Comparison of ENCODE assay signal across 29 cellular contexts in the genomic region with DNA sequence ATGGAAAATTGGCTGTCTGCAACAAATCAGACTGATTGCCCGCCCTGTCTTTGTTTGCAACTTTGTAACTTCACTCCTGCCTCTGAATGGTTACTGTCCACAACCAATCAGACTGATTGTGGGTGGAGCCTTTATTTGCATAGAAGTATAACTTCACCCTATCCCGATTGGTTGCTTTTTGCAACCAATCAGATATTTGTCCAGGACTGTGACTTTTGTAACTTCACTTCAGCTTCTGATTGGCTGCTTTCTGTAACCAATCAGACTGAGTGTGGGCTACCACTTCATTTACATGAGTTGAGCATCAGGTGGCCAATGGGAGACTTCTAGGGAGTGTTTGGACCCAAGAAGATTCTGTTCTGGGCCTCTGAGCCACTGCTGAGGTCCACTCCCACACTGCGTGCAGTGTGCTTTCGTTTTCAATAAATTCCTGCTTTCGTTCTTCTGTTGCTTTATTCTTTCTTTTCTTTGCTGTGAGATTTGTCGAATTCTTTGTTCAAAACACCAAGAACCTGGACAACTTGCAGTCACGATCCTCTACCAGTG.
DNase-seq lines count a peak whose midpoint lies in the region; FAIRE-seq and TF ChIP-seq lines count a peak whose summit lies in the region.
"Had no signal": no experiment of that assay in that cellular context is flagged by ENCODE, and none has a peak within 500 bp of the region (broad histone marks: within the 10 kb centered on the region; RNA-seq: fewer than 3 reads in every experiment).

No MANE protein-coding gene starts in this region.

- no peak overlapping the region for H3K4ac ChIP-seq in neuronal stem cell (ENCODE audit: low read length)

- no CpG with 5 or more reads among the region's 7 CpGs for WGBS in neuronal stem cell (ENCODE audit: extremely low coverage in 2 of 2, insufficient read length in 2 of 2, insufficient replicate concordance in 1 of 2), 2 donors

- H4K91ac ChIP-seq in neuronal stem cell (ENCODE audit: low read depth, low read length, poor library complexity): no peak overlapping the region

- no peak overlapping the region for H4K8ac ChIP-seq in neuronal stem cell (ENCODE audit: low read depth, low read length)

- TF ChIP-seq CTCF in endothelial cell (IDR thresholded peaks at IDR 0.05; ENCODE audit: unreplicated experiment): no peak

- no peak overlapping the region for H3K4me3 ChIP-seq in neuronal stem cell (ENCODE audit: low read length in 2 of 2)
- H3K4me3 ChIP-seq: esophagus squamous epithelium, heart right ventricle, K562, pancreas, transverse colon had no signal

- H3K79me1 ChIP-seq in neuronal stem cell (ENCODE audit: low read depth, low read length): no peaks in the 10 kb centered on the region

- H3K4me3 Mint-ChIP-seq in endothelial cell (ENCODE audit: unreplicated experiment): no peak overlapping the region
- H3K4me3 Mint-ChIP-seq: natural killer cell treated with Interleukin-12 subunit alpha and Interleukin-12 subunit beta and Interleukin-15 and Interleukin-18, amount 100 ng/mL, for 72 hours; stimulated activated effector memory CD8-positive, alpha-beta T cell treated with anti-CD3 and anti-CD28 coated beads, Interleukin-12 subunit alpha, Interleukin-12 subunit beta, amount 100 ng/mL, for 72 hours had no signal

- H2BK15ac ChIP-seq in neuronal stem cell (ENCODE audit: low read length): no peak overlapping the region

- H2AK5ac ChIP-seq in neuronal stem cell (ENCODE audit: low read depth, low read length): no peak overlapping the region

- in situ Hi-C loops in SK-MEL-5 (cut with HindIII; ENCODE audit: low pct_unique_long_range_greater_than_20kb, low sequenced_read_pairs): no loop called here

- H3K4me2 ChIP-seq in neuronal stem cell (ENCODE audit: insufficient read depth, low read length, poor library complexity, severe bottlenecking): no peak overlapping the region

- H3K9me3 ChIP-seq in neuronal stem cell (replicated peaks in 1 of 2; ENCODE audit: control insufficient read depth in 2 of 2, insufficient read depth in 1 of 2, low read depth in 1 of 2, low read length in 2 of 2): peaks cover 0 to 5% of the 10 kb centered on the region in 2 donors
- H3K9me3 ChIP-seq: pancreas, transverse colon had no signal

- no peaks in the 10 kb centered on the region for H3K9me3 Mint-ChIP-seq in endothelial cell (ENCODE audit: unreplicated experiment)

- H3K18ac ChIP-seq in neuronal stem cell (ENCODE audit: low read length): no peak overlapping the region

- no peaks in the 10 kb centered on the region for H3K36me3 Mint-ChIP-seq in endothelial cell (ENCODE audit: low read depth, unreplicated experiment)
- H3K36me3 Mint-ChIP-seq: activated naive CD4-positive, alpha-beta T cell treated with anti-CD3 and anti-CD28 coated beads, Interleukin-2, amount 50 U/mL, for 72 hours; natural killer cell treated with Interleukin-12 subunit alpha and Interleukin-12 subunit beta and Interleukin-15 and Interleukin-18, amount 100 ng/mL, for 72 hours; stimulated activated effector memory CD8-positive, alpha-beta T cell treated with anti-CD3 and anti-CD28 coated beads, Interleukin-12 subunit alpha, Interleukin-12 subunit beta, amount 100 ng/mL, for 72 hours had no signal

- DNase-seq in H54 (ENCODE audit: insufficient read length, low spot score) (peak; percentile 12), NAMALWA (ENCODE audit: low spot score) (peak; percentile 5), SK-MEL-5 (ENCODE audit: low read depth, low spot score) (peak; percentile 56), neuronal stem cell (ENCODE audit: low spot score) (no peak), nucleus accumbens (lab: John Stamatoyannopoulos, UW) (no peak), endothelial cell (ENCODE audit: low spot score) (no peak), T-helper 2 cell (no peak)
- DNase-seq: activated CD4-positive, alpha-beta T cell treated with anti-CD3 and anti-CD28 coated beads for 4 hours; activated T-cell treated with anti-CD3 and anti-CD28 coated beads for 4 hours; C1 segment of cervical spinal cord; esophagus squamous epithelium; HCEC 1CT; heart right ventricle; NCI-H1436; NCI-H2081 treated with DMSO at 0.1 percent for 48 hours; NCI-H774; pancreas; SHP77; SW 1271; T-helper 9 cell; transverse colon; WERI-Rb-1 had no signal

- H2BK5ac ChIP-seq in neuronal stem cell (ENCODE audit: low read length): no peak overlapping the region

- no peaks in the 10 kb centered on the region for H3K4me1 Mint-ChIP-seq in endothelial cell (ENCODE audit: unreplicated experiment)
- H3K4me1 Mint-ChIP-seq: stimulated activated effector memory CD8-positive, alpha-beta T cell treated with anti-CD3 and anti-CD28 coated beads, Interleukin-12 subunit alpha, Interleukin-12 subunit beta, amount 100 ng/mL, for 72 hours had no signal

- H2AFZ ChIP-seq in neuronal stem cell (ENCODE audit: low read length): peak overlapping the region; percentile 59

- no peaks in the 10 kb centered on the region for H3K27me3 ChIP-seq in neuronal stem cell (ENCODE audit: control insufficient read depth in 3 of 3, insufficient read depth in 3 of 3, low read depth in 1 of 3, low read length in 3 of 3)
- H3K27me3 ChIP-seq: esophagus squamous epithelium, heart right ventricle, pancreas, transverse colon had no signal

- no peak overlapping the region for H3K14ac ChIP-seq in neuronal stem cell (ENCODE audit: low read length)

- FAIRE-seq in H54 (lab: Jason Lieb, UNC): peak; percentile 95
- FAIRE-seq: endometrium, frontal cortex, GM12892, pancreas had no signal

- H3K4me1 ChIP-seq in neuronal stem cell (ENCODE audit: control insufficient read depth in 2 of 2, insufficient read depth in 1 of 2, low read depth in 1 of 2, low read length in 2 of 2): peaks cover 0 to 6% of the 10 kb centered on the region in 2 donors
- H3K4me1 ChIP-seq: esophagus squamous epithelium, heart right ventricle, pancreas, transverse colon had no signal

- H3K9ac ChIP-seq in neuronal stem cell (ENCODE audit: low read depth, low read length, poor library complexity): no peak overlapping the region

- no peak overlapping the region for H3K27ac Mint-ChIP-seq in endothelial cell (ENCODE audit: unreplicated experiment)
- H3K27ac Mint-ChIP-seq: activated naive CD4-positive, alpha-beta T cell treated with anti-CD3 and anti-CD28 coated beads, Interleukin-2, amount 50 U/mL, for 72 hours; natural killer cell treated with Interleukin-12 subunit alpha and Interleukin-12 subunit beta and Interleukin-15 and Interleukin-18, amount 100 ng/mL, for 72 hours; stimulated activated effector memory CD8-positive, alpha-beta T cell treated with anti-CD3 and anti-CD28 coated beads, Interleukin-12 subunit alpha, Interleukin-12 subunit beta, amount 100 ng/mL, for 72 hours had no signal

- TF ChIP-seq POLR2A in H54 (IDR thresholded peaks at IDR 0.05; ENCODE audit: low read depth, low read length): no peak

- H3K27ac ChIP-seq in neuronal stem cell (replicated peaks; ENCODE audit: low read length): no peak overlapping the region
- H3K27ac ChIP-seq: esophagus squamous epithelium, heart right ventricle, pancreas, transverse colon, WERI-Rb-1 had no signal

- H3K23ac ChIP-seq in neuronal stem cell (ENCODE audit: low read depth, low read length, poor library complexity): no peak overlapping the region

- no peak overlapping the region for H2BK120ac ChIP-seq in neuronal stem cell (ENCODE audit: low read depth, low read length)

- H3K36me3 ChIP-seq in neuronal stem cell (replicated peaks in 1 of 2; ENCODE audit: control insufficient read depth in 2 of 2, insufficient read depth in 2 of 2, low read length in 2 of 2): no peaks in the 10 kb centered on the region
- H3K36me3 ChIP-seq: esophagus squamous epithelium, heart right ventricle, pancreas, transverse colon, WERI-Rb-1 had no signal

- no peak overlapping the region for H2BK12ac ChIP-seq in neuronal stem cell (ENCODE audit: low read length)

- H3K27me3 Mint-ChIP-seq in endothelial cell (ENCODE audit: unreplicated experiment): no peaks in the 10 kb centered on the region
- H3K27me3 Mint-ChIP-seq: natural killer cell treated with Interleukin-12 subunit alpha and Interleukin-12 subunit beta and Interleukin-15 and Interleukin-18, amount 100 ng/mL, for 72 hours had no signal

Comparison
In these comparisons a context has a peak if more than half of its experiments do, and no peak if none do; other contexts are left out.
1. DNase-seq: peak in H54 (single experiment), NAMALWA (single experiment) and SK-MEL-5 (single experiment); none in neuronal stem cell (single experiment), nucleus accumbens (0 of 56), endothelial cell (single experiment) and T-helper 2 cell (0 of 5).